In the genomic region with DNA sequence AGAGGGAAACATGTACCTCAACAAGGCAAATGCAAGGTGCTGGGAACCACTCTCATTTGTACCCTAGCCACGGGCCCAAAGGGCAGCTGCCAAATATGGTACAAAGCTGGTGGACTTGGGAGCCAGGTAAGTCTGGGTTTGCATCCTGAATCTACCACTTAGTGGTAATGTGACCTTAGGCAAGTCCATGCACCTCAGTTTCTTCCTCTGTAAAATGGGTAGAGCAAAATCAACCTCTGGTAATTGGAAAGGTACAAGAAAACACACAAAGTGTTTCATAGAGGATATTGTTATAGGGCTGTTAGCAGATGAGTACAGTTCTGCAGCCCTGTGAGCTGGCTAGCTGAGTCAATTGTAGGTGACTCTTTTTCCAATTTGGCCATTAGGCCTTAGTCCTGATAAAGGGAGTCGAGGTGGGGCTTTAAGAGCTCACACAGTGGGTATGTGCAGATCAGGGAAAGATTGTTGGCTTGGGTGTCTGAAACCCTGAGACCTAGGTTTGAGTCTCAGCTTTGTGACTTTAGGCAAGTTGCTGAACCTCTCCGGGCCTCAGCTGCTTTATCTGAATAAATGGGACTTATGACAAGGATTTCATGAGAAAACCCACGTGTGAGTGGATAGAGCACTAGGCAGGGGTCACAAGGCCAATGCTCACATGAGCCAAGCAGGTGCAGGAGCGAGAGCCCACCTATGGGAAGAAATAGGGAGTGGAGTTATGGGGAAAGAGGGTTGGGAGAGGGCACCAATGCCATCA, we compare ENCODE assay signal across 16 cellular contexts.
DNase-seq lines count a peak whose midpoint lies in the region; ATAC-seq and TF ChIP-seq lines count a peak whose summit lies in the region.
"Had no signal": no experiment of that assay in that cellular context is flagged by ENCODE, and none has a peak within 500 bp of the region (broad histone marks: within the 10 kb centered on the region; RNA-seq: fewer than 3 reads in every experiment).

No MANE protein-coding gene starts in this region.

- no peak overlapping the region for H3K23ac ChIP-seq in neuronal stem cell (ENCODE audit: low read depth, low read length, poor library complexity)

- H3K36me3 ChIP-seq in WERI-Rb-1 (no peaks in the 10 kb centered on the region), neuronal stem cell (replicated peaks in 1 of 2; ENCODE audit: control insufficient read depth in 2 of 2, insufficient read depth in 2 of 2, low read length in 2 of 2) (no peaks in the 10 kb centered on the region)
- H3K36me3 ChIP-seq: BLaER1 treated with 17β-estradiol and CSF1 and Interleukin-3, amounts not matched to agents 10 nM and 100 nM had no signal

- no peak overlapping the region for H2AK5ac ChIP-seq in neuronal stem cell (ENCODE audit: low read depth, low read length)

- peak overlapping the region; percentile 5 for H3K18ac ChIP-seq in neuronal stem cell (ENCODE audit: low read length)

- H4K91ac ChIP-seq in neuronal stem cell (ENCODE audit: low read depth, low read length, poor library complexity), result no peak overlapping the region

- no peak overlapping the region for H3K4me3 Mint-ChIP-seq in activated naive CD8-positive, alpha-beta T cell treated with anti-CD3 and anti-CD28 coated beads, Interleukin-2, amount 50 U/mL, for 24 hours
- H3K4me3 Mint-ChIP-seq in activated CD4-positive, alpha-beta memory T cell treated with anti-CD3 and anti-CD28 coated beads for 36 hours, result no peak overlapping the region
- H3K4me3 Mint-ChIP-seq: CD8-positive, alpha-beta memory T cell had no signal

- CTCF ChIA-PET in activated CD4-positive, alpha-beta memory T cell treated with anti-CD3 and anti-CD28 coated beads for 36 hours (lab: Charles Lee), result interaction anchor here (1.0 to 1.5 kb wide), 2 partner anchors 27 to 29 kb away, joined by 3 read pairs; no protein-coding TSS in a partner anchor

- no peak overlapping the region for H3K14ac ChIP-seq in neuronal stem cell (ENCODE audit: low read length)

- H3K9me3 Mint-ChIP-seq in activated naive CD8-positive, alpha-beta T cell treated with anti-CD3 and anti-CD28 coated beads, Interleukin-2, amount 50 U/mL, for 24 hours, result no peaks in the 10 kb centered on the region
- H3K9me3 Mint-ChIP-seq in activated CD4-positive, alpha-beta memory T cell treated with anti-CD3 and anti-CD28 coated beads for 36 hours, result no peaks in the 10 kb centered on the region
- H3K9me3 Mint-ChIP-seq: CD8-positive, alpha-beta memory T cell had no signal

- no peak overlapping the region for H3K27ac Mint-ChIP-seq in activated naive CD8-positive, alpha-beta T cell treated with anti-CD3 and anti-CD28 coated beads, Interleukin-2, amount 50 U/mL, for 24 hours
- no peak overlapping the region for H3K27ac Mint-ChIP-seq in activated CD4-positive, alpha-beta memory T cell treated with anti-CD3 and anti-CD28 coated beads for 36 hours

- no peak overlapping the region for H2BK15ac ChIP-seq in neuronal stem cell (ENCODE audit: low read length)

- no peak overlapping the region for H3K9ac ChIP-seq in neuronal stem cell (ENCODE audit: low read depth, low read length, poor library complexity)
- H3K9ac ChIP-seq: BLaER1 treated with 17β-estradiol and CSF1 and Interleukin-3, amounts not matched to agents 10 nM and 100 nM had no signal

- peaks cover 1% of the 10 kb centered on the region for H3K4me1 Mint-ChIP-seq in activated naive CD8-positive, alpha-beta T cell treated with anti-CD3 and anti-CD28 coated beads, Interleukin-2, amount 50 U/mL, for 24 hours
- H3K4me1 Mint-ChIP-seq in activated CD4-positive, alpha-beta memory T cell treated with anti-CD3 and anti-CD28 coated beads for 36 hours (ENCODE audit: low read depth), result no peaks in the 10 kb centered on the region
- H3K4me1 Mint-ChIP-seq: CD8-positive, alpha-beta memory T cell had no signal

- no peak overlapping the region for H2BK120ac ChIP-seq in neuronal stem cell (ENCODE audit: low read depth, low read length)

- DNase-seq in activated effector memory CD4-positive, alpha-beta T cell treated with anti-CD3 and anti-CD28 coated beads, Interleukin-2, amount 50 U/mL, for 16 hours, result peak; percentile 50
- no peak for DNase-seq in activated effector memory CD4-positive, alpha-beta T cell treated with Interleukin-2 at 50 U/mL for 16 hours
- DNase-seq in WERI-Rb-1 (no peak), neuronal stem cell (ENCODE audit: low spot score) (no peak), cardiac septum (ENCODE audit: low spot score) (no peak)
- no peak for DNase-seq in activated naive CD8-positive, alpha-beta T cell treated with anti-CD3 and anti-CD28 coated beads, Interleukin-2, amount 50 U/mL, for 24 hours
- no peak for DNase-seq in activated CD4-positive, alpha-beta memory T cell treated with anti-CD3 and anti-CD28 coated beads for 36 hours
- DNase-seq: CD8-positive, alpha-beta memory T cell; DMS79 treated with DMSO at 0.1 percent for 48 hours; NCI-H1417; NCI-H187; NCI-H2107; NCI-H510A treated with DMSO at 0.1 percent for 48 hours; NCI-H82; Right ventricle myocardium superior had no signal

- no peak for TF ChIP-seq CTCF in WERI-Rb-1 (IDR thresholded peaks at IDR 0.05; ENCODE audit: low read depth, low read length)

- no peak overlapping the region for H3K4me2 ChIP-seq in neuronal stem cell (ENCODE audit: insufficient read depth, low read length, poor library complexity, severe bottlenecking)
- H3K4me2 ChIP-seq: BLaER1 treated with 17β-estradiol and CSF1 and Interleukin-3, amounts not matched to agents 10 nM and 100 nM had no signal

- ATAC-seq in activated naive CD8-positive, alpha-beta T cell treated with anti-CD3 and anti-CD28 coated beads, Interleukin-2, amount 50 U/mL, for 24 hours, result peak; percentile 1

- H3K4me3 ChIP-seq in WERI-Rb-1 (ENCODE audit: low read depth, low read length) (no peak overlapping the region), neuronal stem cell (ENCODE audit: low read length in 2 of 2) (no peak overlapping the region)
- H3K4me3 ChIP-seq: BLaER1 treated with 17β-estradiol and CSF1 and Interleukin-3, amounts not matched to agents 10 nM and 100 nM had no signal

- H3K27me3 ChIP-seq in WERI-Rb-1 (ENCODE audit: insufficient read depth, low read depth, severe bottlenecking), result no peaks in the 10 kb centered on the region
- no peaks in the 10 kb centered on the region for H3K27me3 ChIP-seq in neuronal stem cell (ENCODE audit: control insufficient read depth in 3 of 3, insufficient read depth in 3 of 3, low read depth in 1 of 3, low read length in 3 of 3)
- H3K27me3 ChIP-seq: BLaER1 treated with 17β-estradiol and CSF1 and Interleukin-3, amounts not matched to agents 10 nM and 100 nM had no signal

- H2AFZ ChIP-seq in neuronal stem cell (ENCODE audit: low read length), result no peak overlapping the region

- H4K8ac ChIP-seq in neuronal stem cell (ENCODE audit: low read depth, low read length), result no peak overlapping the region

- H3K36me3 Mint-ChIP-seq in activated naive CD8-positive, alpha-beta T cell treated with anti-CD3 and anti-CD28 coated beads, Interleukin-2, amount 50 U/mL, for 24 hours (ENCODE audit: low read depth), result no peaks in the 10 kb centered on the region
- H3K36me3 Mint-ChIP-seq in activated CD4-positive, alpha-beta memory T cell treated with anti-CD3 and anti-CD28 coated beads for 36 hours, result no peaks in the 10 kb centered on the region
- H3K36me3 Mint-ChIP-seq: CD8-positive, alpha-beta memory T cell had no signal

- H3K27me3 Mint-ChIP-seq in activated naive CD8-positive, alpha-beta T cell treated with anti-CD3 and anti-CD28 coated beads, Interleukin-2, amount 50 U/mL, for 24 hours, result no peaks in the 10 kb centered on the region
- H3K27me3 Mint-ChIP-seq in activated CD4-positive, alpha-beta memory T cell treated with anti-CD3 and anti-CD28 coated beads for 36 hours, result no peaks in the 10 kb centered on the region

- intact Hi-C loops in cardiac septum (cut with DNase I), result no loop called here
- intact Hi-C loops in activated CD4-positive, alpha-beta memory T cell treated with anti-CD3 and anti-CD28 coated beads for 36 hours (cut with micrococcal nuclease), result no loop called here

- POLR2A ChIA-PET in activated CD4-positive, alpha-beta memory T cell treated with anti-CD3 and anti-CD28 coated beads for 36 hours (lab: Charles Lee), result no interaction called here

- peaks cover 14 to 21% of the 10 kb centered on the region in 2 donors for H3K4me1 ChIP-seq in neuronal stem cell (ENCODE audit: control insufficient read depth in 2 of 2, insufficient read depth in 1 of 2, low read depth in 1 of 2, low read length in 2 of 2)

- no peak overlapping the region for H2BK5ac ChIP-seq in neuronal stem cell (ENCODE audit: low read length)

- no peaks in the 10 kb centered on the region for H3K9me3 ChIP-seq in WERI-Rb-1 (ENCODE audit: severe bottlenecking)
- no peaks in the 10 kb centered on the region for H3K9me3 ChIP-seq in neuronal stem cell (replicated peaks in 1 of 2; ENCODE audit: control insufficient read depth in 2 of 2, insufficient read depth in 1 of 2, low read depth in 1 of 2, low read length in 2 of 2)
- H3K9me3 ChIP-seq: BLaER1 treated with 17β-estradiol and CSF1 and Interleukin-3, amounts not matched to agents 10 nM and 100 nM had no signal

- H3K4ac ChIP-seq in neuronal stem cell (ENCODE audit: low read length), result no peak overlapping the region

- no CpG with 5 or more reads among the region's 5 CpGs for WGBS in neuronal stem cell (ENCODE audit: extremely low coverage in 2 of 2, insufficient read length in 2 of 2, insufficient replicate concordance in 1 of 2), 2 donors

- H3K79me1 ChIP-seq in neuronal stem cell (ENCODE audit: low read depth, low read length), result no peaks in the 10 kb centered on the region

- no peak overlapping the region for H2BK12ac ChIP-seq in neuronal stem cell (ENCODE audit: low read length)

- H3K27ac ChIP-seq in WERI-Rb-1 (peak overlapping the region; percentile 94; the same call in 1 of the 2 replicates), neuronal stem cell (replicated peaks; ENCODE audit: low read length) (no peak overlapping the region)
- H3K27ac ChIP-seq: BLaER1 treated with 17β-estradiol and CSF1 and Interleukin-3, amounts not matched to agents 10 nM and 100 nM had no signal
